ENCODE assay signal across 8 cellular contexts in the genomic region with DNA sequence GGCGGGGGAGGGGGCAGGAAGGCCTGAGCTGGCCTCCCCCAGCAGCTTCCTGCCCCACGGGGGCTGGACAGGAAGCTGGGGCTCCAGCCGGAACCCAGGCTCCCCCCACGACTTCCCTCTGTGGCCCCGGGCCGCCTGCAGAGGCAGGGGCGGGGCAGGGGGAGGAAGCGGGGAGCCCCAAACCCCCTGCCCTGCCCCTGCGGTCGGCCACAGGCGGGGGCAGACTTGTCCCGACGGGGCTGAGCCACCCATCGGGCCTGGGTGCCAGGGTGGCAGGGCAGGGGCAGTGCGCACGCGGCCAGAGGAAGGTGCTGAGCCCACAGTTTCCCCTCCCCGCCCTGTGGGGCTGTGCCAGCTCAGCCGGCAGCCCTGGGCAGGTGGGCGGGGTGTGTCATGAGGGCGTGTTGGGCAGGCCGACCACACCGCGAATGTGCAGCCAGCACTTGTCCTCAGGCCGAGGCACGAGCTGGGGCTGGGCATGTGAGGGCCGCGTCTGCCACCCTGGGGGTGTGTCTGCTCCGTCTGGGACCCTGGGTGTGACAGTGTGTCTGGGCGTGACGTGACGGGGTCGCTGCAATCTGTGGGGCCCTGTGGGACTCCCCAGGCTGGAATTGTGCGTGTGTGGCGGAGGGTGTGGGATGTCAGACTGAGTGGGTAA. TPM values are rescaled to one million over a fixed set of nuclear protein-coding genes. Genes with fewer than 3 reads are reported as not detected.
DNase-seq lines count a peak whose midpoint lies in the region; ATAC-seq, FAIRE-seq and TF ChIP-seq lines count a peak whose summit lies in the region.

No MANE protein-coding gene starts in this region.

- H2AFZ ChIP-seq in OCI-LY1 (ENCODE audit: low read length), result no peak overlapping the region

- no peaks in the 10 kb centered on the region for H3K9me2 ChIP-seq in OCI-LY1 (ENCODE audit: low read depth, low read length)

- TF ChIP-seq CTCF in OCI-LY1 (IDR thresholded peaks at IDR 0.05; ENCODE audit: low read length) (no peak), psoas muscle (IDR thresholded peaks at IDR 0.05) (no peak)

- 16 to 19% (median 17%) methylated on average over 21 to 35 of the region's 35 CpGs for WGBS in psoas muscle, 3 donors

- H3K9me3 ChIP-seq in OCI-LY1 (ENCODE audit: low read length) (no peaks in the 10 kb centered on the region), psoas muscle (no peaks in the 10 kb centered on the region)

- H3K9ac ChIP-seq in OCI-LY1 (ENCODE audit: low read length), result peak overlapping the region; percentile 71

- TF ChIP-seq POLR2A in GM18505 (IDR thresholded peaks at IDR 0.05; ENCODE audit: borderline replicate concordance, extremely low read depth, insufficient read depth, insufficient read length), result no peak

- peaks cover 47% of the 10 kb centered on the region for H3K36me3 Mint-ChIP-seq in activated T-helper 1 cell treated with anti-CD3 and anti-CD28 coated beads, Interleukin-12 subunit alpha, Interleukin-12 subunit beta, Interleukin-2, Interleukin-4 antibody, amounts not matched to agents 30 ng/mL and 10 ng/mL and 1 ng/mL, durations not matched to agents 14 hours and 24 hours and 36 hours (ENCODE audit: low read depth)

- peak overlapping the region; percentile 56 for H3K4me3 ChIP-seq in OCI-LY1 (ENCODE audit: low read depth, low read length, poor library complexity, severe bottlenecking)
- H3K4me3 ChIP-seq in psoas muscle, result peak overlapping the region; percentile 53

- H3K27ac ChIP-seq in OCI-LY1 (ENCODE audit: low read depth, low read length, poor library complexity, severe bottlenecking), result peak overlapping the region; percentile 85
- H3K27ac ChIP-seq in psoas muscle, result peak overlapping the region; percentile 72

- H3K27me3 ChIP-seq in OCI-LY1 (ENCODE audit: insufficient read depth, low read length) (no peaks in the 10 kb centered on the region), psoas muscle (ENCODE audit: insufficient read depth in 3 of 3, low read length in 2 of 3) (no peaks in the 10 kb centered on the region)

- peak overlapping the region; percentile 95 for H3K27ac Mint-ChIP-seq in activated T-helper 1 cell treated with anti-CD3 and anti-CD28 coated beads, Interleukin-12 subunit alpha, Interleukin-12 subunit beta, Interleukin-2, Interleukin-4 antibody, amounts not matched to agents 30 ng/mL and 10 ng/mL and 1 ng/mL, durations not matched to agents 14 hours and 24 hours and 36 hours

- H3K27me3 Mint-ChIP-seq in activated T-helper 1 cell treated with anti-CD3 and anti-CD28 coated beads, Interleukin-12 subunit alpha, Interleukin-12 subunit beta, Interleukin-2, Interleukin-4 antibody, amounts not matched to agents 30 ng/mL and 10 ng/mL and 1 ng/mL, durations not matched to agents 14 hours and 24 hours and 36 hours (ENCODE audit: insufficient read depth), result no peaks in the 10 kb centered on the region

- peak overlapping the region; percentile 76 for H3K4me3 Mint-ChIP-seq in activated T-helper 1 cell treated with anti-CD3 and anti-CD28 coated beads, Interleukin-12 subunit alpha, Interleukin-12 subunit beta, Interleukin-2, Interleukin-4 antibody, amounts not matched to agents 30 ng/mL and 10 ng/mL and 1 ng/mL, durations not matched to agents 14 hours and 24 hours and 36 hours

- FAIRE-seq in urothelium cell line (lab: Jason Lieb, UNC), result peak; percentile 95

- H3K9me3 Mint-ChIP-seq in activated T-helper 1 cell treated with anti-CD3 and anti-CD28 coated beads, Interleukin-12 subunit alpha, Interleukin-12 subunit beta, Interleukin-2, Interleukin-4 antibody, amounts not matched to agents 30 ng/mL and 10 ng/mL and 1 ng/mL, durations not matched to agents 14 hours and 24 hours and 36 hours, result no peaks in the 10 kb centered on the region

- H3K4me1 ChIP-seq in OCI-LY1 (ENCODE audit: insufficient read depth, low read length, severe bottlenecking) (peaks cover 37% of the 10 kb centered on the region), psoas muscle (peaks cover 52% of the 10 kb centered on the region)

- peak; percentile 67 for DNase-seq in activated T-helper 1 cell treated with anti-CD3 and anti-CD28 coated beads, Interleukin-12 subunit alpha, Interleukin-12 subunit beta, Interleukin-2, Interleukin-4 antibody, amounts not matched to agents 30 ng/mL and 10 ng/mL and 1 ng/mL, durations not matched to agents 14 hours and 24 hours and 36 hours (ENCODE audit: low spot score)
- DNase-seq in glomerular visceral epithelial cell (ENCODE audit: extremely low spot score) (peak; percentile 86), psoas muscle (peak; percentile 82 to 85), urothelium cell line (ENCODE audit: low spot score) (peak; percentile 87), NCI-H524 (lab: John Stamatoyannopoulos, UW) (no peak)

- intact Hi-C loops in activated T-helper 1 cell treated with anti-CD3 and anti-CD28 coated beads, Interleukin-12 subunit alpha, Interleukin-12 subunit beta, Interleukin-2, Interleukin-4 antibody, amounts not matched to agents 30 ng/mL and 10 ng/mL and 1 ng/mL, durations not matched to agents 14 hours and 24 hours and 36 hours (cut with micrococcal nuclease), result loop anchor here (1.0 kb wide), 4 partner anchors 17 to 70 kb away; a partner anchor contains a TSS
- intact Hi-C loops in psoas muscle (cut with DNase I), result no loop called here

- peaks cover 37% of the 10 kb centered on the region for H3K36me3 ChIP-seq in OCI-LY1 (ENCODE audit: insufficient read depth, low read length)
- peaks cover 0 to 4% of the 10 kb centered on the region in 2 donors for H3K36me3 ChIP-seq in psoas muscle (ENCODE audit: insufficient read depth in 1 of 2, low read depth in 1 of 2)

- ATAC-seq in GM18505 (IDR thresholded peaks at IDR 0.05; ENCODE audit: unreplicated experiment) (peak; percentile 50), HG02610 (IDR thresholded peaks at IDR 0.05; ENCODE audit: unreplicated experiment) (peak; percentile 23), psoas muscle (peak; percentile 54 to 72 (median 64))

- H3F3A ChIP-seq in OCI-LY1 (ENCODE audit: insufficient read depth, low read length), result 0 out of 2 replicates have a peak, but pooled peaks cover 4% of the 10 kb centered on the region

- H3K79me2 ChIP-seq in OCI-LY1 (ENCODE audit: insufficient read depth, low read length), result no peaks in the 10 kb centered on the region

- peaks cover 59% of the 10 kb centered on the region for H3K4me1 Mint-ChIP-seq in activated T-helper 1 cell treated with anti-CD3 and anti-CD28 coated beads, Interleukin-12 subunit alpha, Interleukin-12 subunit beta, Interleukin-2, Interleukin-4 antibody, amounts not matched to agents 30 ng/mL and 10 ng/mL and 1 ng/mL, durations not matched to agents 14 hours and 24 hours and 36 hours (ENCODE audit: low read depth)

- H3K4me2 ChIP-seq in OCI-LY1 (ENCODE audit: low read length), result peak overlapping the region; percentile 75

- H4K20me1 ChIP-seq in OCI-LY1 (ENCODE audit: insufficient read depth, low read length), result no peaks in the 10 kb centered on the region

RNA-seq across cellular contexts. Expression of a gene that starts 17.7 kb away (rescaled TPM):
- total RNA-seq in activated T-helper 1 cell treated with anti-CD3 and anti-CD28 coated beads, Interleukin-12 subunit alpha, Interleukin-12 subunit beta, Interleukin-2, Interleukin-4 antibody, amounts not matched to agents 30 ng/mL and 10 ng/mL and 1 ng/mL, durations not matched to agents 14 hours and 24 hours and 36 hours, result 35.3 and 36.1 TPM in 2 replicates
- 10 to 100 TPM; 15.5 to 25.7 (median 21.6) TPM for total RNA-seq in psoas muscle
- polyA plus RNA-seq in psoas muscle, result 10 to 100 TPM; 13.7 to 23.7 (median 19.9) TPM

RNA-seq across cellular contexts. Expression of a gene that starts 26.1 kb away (rescaled TPM):
- total RNA-seq in activated T-helper 1 cell treated with anti-CD3 and anti-CD28 coated beads, Interleukin-12 subunit alpha, Interleukin-12 subunit beta, Interleukin-2, Interleukin-4 antibody, amounts not matched to agents 30 ng/mL and 10 ng/mL and 1 ng/mL, durations not matched to agents 14 hours and 24 hours and 36 hours, result 108 and 112 TPM in 2 replicates
- 10 to 100 TPM in 2 of 4 donors, 1 to 10 TPM in 2; 8.2 to 10.8 (median 10.1) TPM for total RNA-seq in psoas muscle
- polyA plus RNA-seq in psoas muscle, result 10 to 100 TPM in 1 of 3 donors, 1 to 10 TPM in 2; 2.8 to 10.5 (median 3.2) TPM

RNA-seq across cellular contexts. Expression of a gene that starts 36.3 kb away (rescaled TPM):
- 4.4 and 4.5 TPM in 2 replicates for total RNA-seq in activated T-helper 1 cell treated with anti-CD3 and anti-CD28 coated beads, Interleukin-12 subunit alpha, Interleukin-12 subunit beta, Interleukin-2, Interleukin-4 antibody, amounts not matched to agents 30 ng/mL and 10 ng/mL and 1 ng/mL, durations not matched to agents 14 hours and 24 hours and 36 hours
- total RNA-seq in psoas muscle, result 1 to 10 TPM; 1.7 to 2.5 (median 2.0) TPM
- polyA plus RNA-seq in psoas muscle, result 10 to 100 TPM in 1 of 3 donors, 1 to 10 TPM in 2; 7.9 to 13.1 (median 9.3) TPM

RNA-seq across cellular contexts. Expression of a gene that starts 48.7 kb away (rescaled TPM):
- total RNA-seq in activated T-helper 1 cell treated with anti-CD3 and anti-CD28 coated beads, Interleukin-12 subunit alpha, Interleukin-12 subunit beta, Interleukin-2, Interleukin-4 antibody, amounts not matched to agents 30 ng/mL and 10 ng/mL and 1 ng/mL, durations not matched to agents 14 hours and 24 hours and 36 hours, result 2.8 and 2.9 TPM in 2 replicates
- 1 to 10 TPM; 1.4 to 2.6 (median 1.7) TPM for total RNA-seq in psoas muscle
- polyA plus RNA-seq in psoas muscle, result 1 to 10 TPM in 2 of 3 donors, under 1 TPM in 1; 0.88 to 3.1 (median 2.5) TPM

Comparison
In these comparisons a context has a peak if more than half of its experiments do, and no peak if none do; other contexts are left out.
1. DNase-seq: peak in activated T-helper 1 cell treated with anti-CD3 and anti-CD28 coated beads, Interleukin-12 subunit alpha, Interleukin-12 subunit beta, Interleukin-2, Interleukin-4 antibody, amounts not matched to agents 30 ng/mL and 10 ng/mL and 1 ng/mL, durations not matched to agents 14 hours and 24 hours and 36 hours (single experiment), glomerular visceral epithelial cell (single experiment), psoas muscle (2 of 2) and urothelium cell line (single experiment); none in NCI-H524 (0 of 2).
2. Peak in every context shown above with its lines, with median percentiles within 50 percentile points of each other: ATAC-seq.